ENCODE assay signal across 12 cellular contexts in the genomic region with DNA sequence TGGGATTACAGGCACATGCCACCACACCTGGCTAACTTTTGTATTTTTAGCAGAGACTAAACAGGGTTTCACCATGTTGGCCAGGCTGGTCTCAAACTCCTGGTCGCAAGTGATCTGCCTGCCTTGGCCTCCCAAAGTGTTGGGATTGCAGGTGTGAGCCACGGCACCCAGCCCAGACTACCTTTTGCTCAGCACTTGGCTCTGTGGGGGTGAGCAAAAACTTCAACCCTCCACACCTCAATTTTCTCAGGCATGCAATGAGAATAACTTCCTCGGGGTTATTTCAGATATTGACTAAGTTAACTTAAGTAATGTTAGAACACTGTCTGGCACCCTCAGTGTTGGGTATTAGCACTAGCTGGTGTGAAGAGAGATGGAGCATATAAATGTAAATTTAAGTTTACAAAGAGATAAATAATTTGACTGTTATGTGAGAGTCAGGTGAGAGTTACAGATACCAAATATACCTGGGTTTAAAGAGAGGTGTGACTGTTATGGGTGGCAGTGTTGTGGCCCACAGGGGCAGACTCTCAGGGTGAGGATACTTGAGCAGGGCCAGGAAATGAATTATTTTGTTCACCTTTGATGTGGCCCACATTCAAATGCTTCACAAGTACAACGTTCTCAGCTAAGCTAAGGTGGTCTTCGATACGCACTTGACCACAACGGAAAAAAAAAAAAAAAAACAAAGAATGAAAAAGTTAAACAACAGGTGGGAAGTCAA. TPM values are rescaled to one million over a fixed set of nuclear protein-coding genes. Genes with fewer than 3 reads are reported as not detected.
DNase-seq lines count a peak whose midpoint lies in the region; ATAC-seq and TF ChIP-seq lines count a peak whose summit lies in the region.
"Had no signal": no experiment of that assay in that cellular context is flagged by ENCODE, and none has a peak within 500 bp of the region (broad histone marks: within the 10 kb centered on the region; RNA-seq: fewer than 3 reads in every experiment).

No MANE protein-coding gene starts in this region.

- peak overlapping the region in 2 of 10 experiments; percentile 28 to 32; a peak in 1 of 20 replicates for H3K4me3 ChIP-seq in BLaER1 treated with 17β-estradiol and CSF1 and Interleukin-3, amounts not matched to agents 10 nM and 100 nM
- no peak overlapping the region for H3K4me3 ChIP-seq in A673 (ENCODE audit: low read depth, low read length, poor library complexity, severe bottlenecking)

- BruUV-seq in A673 (replicated peaks; lab: Mats Ljungman, UMichigan): no TSS peak

- H3K27ac ChIP-seq in BLaER1 treated with 17β-estradiol and CSF1 and Interleukin-3, amounts not matched to agents 10 nM and 100 nM: peak overlapping the region; percentile 11 to 84 (median 68); a peak in 19 of 22 replicates
- no peak overlapping the region for H3K27ac ChIP-seq in A673 (ENCODE audit: low read depth, low read length, poor library complexity, severe bottlenecking)

- H3K4me3 Mint-ChIP-seq in activated CD8-positive, alpha-beta T cell treated with anti-CD3 and anti-CD28 coated beads for 36 hours: peak overlapping the region; percentile 56

- CTCF ChIA-PET in activated CD8-positive, alpha-beta T cell treated with anti-CD3 and anti-CD28 coated beads for 36 hours (lab: Charles Lee): interaction anchor here (0.9 to 1.7 kb wide), 10 partner anchors 9 to 48 kb away, joined by 3 to 9 read pairs (median 4); a partner anchor contains a TSS
- CTCF ChIA-PET in A673 (lab: Charles Lee): no interaction called here

- no peaks in the 10 kb centered on the region for H4K20me1 ChIP-seq in BLaER1 treated with 17β-estradiol and CSF1 and Interleukin-3, amounts not matched to agents 10 nM and 100 nM

- peaks cover 19 to 70% (median 56%) of the 10 kb centered on the region in 10 experiments for H3K4me1 ChIP-seq in BLaER1 treated with 17β-estradiol and CSF1 and Interleukin-3, amounts not matched to agents 10 nM and 100 nM
- H3K4me1 ChIP-seq in A673 (ENCODE audit: insufficient read depth, low read length, poor library complexity, severe bottlenecking): no peaks in the 10 kb centered on the region

- H3K4me2 ChIP-seq in BLaER1 treated with 17β-estradiol and CSF1 and Interleukin-3, amounts not matched to agents 10 nM and 100 nM: peak overlapping the region; percentile 20 to 87 (median 74); a peak in 21 of 22 replicates

- no peak for TF ChIP-seq CTCF in activated CD8-positive, alpha-beta T cell treated with anti-CD3 and anti-CD28 coated beads for 36 hours (IDR thresholded peaks at IDR 0.05)
- no peak for TF ChIP-seq CTCF in A673 (conservative IDR thresholded peaks at IDR 0.05; ENCODE audit: low read depth, low read length)

- intact Hi-C loops in activated CD8-positive, alpha-beta T cell treated with anti-CD3 and anti-CD28 coated beads for 36 hours (cut with micrococcal nuclease): loop anchor here (1.0 kb wide), 2 partner anchors 7 to 28 kb away; no protein-coding TSS in a partner anchor
- intact Hi-C loops in A673 (cut with micrococcal nuclease; ENCODE audit: unreplicated experiment): no loop called here

- peaks cover 12% of the 10 kb centered on the region for H3K9me3 Mint-ChIP-seq in activated CD8-positive, alpha-beta T cell treated with anti-CD3 and anti-CD28 coated beads for 36 hours

- H3K4me1 Mint-ChIP-seq in activated CD8-positive, alpha-beta T cell treated with anti-CD3 and anti-CD28 coated beads for 36 hours (ENCODE audit: low read depth): peaks cover 80% of the 10 kb centered on the region

- H3K27me3 Mint-ChIP-seq in activated CD8-positive, alpha-beta T cell treated with anti-CD3 and anti-CD28 coated beads for 36 hours: no peaks in the 10 kb centered on the region

- H3K36me3 ChIP-seq in BLaER1 treated with 17β-estradiol and CSF1 and Interleukin-3, amounts not matched to agents 10 nM and 100 nM: no peaks in the 10 kb centered on the region
- no peaks in the 10 kb centered on the region for H3K36me3 ChIP-seq in A673 (ENCODE audit: insufficient read depth, low read length, poor library complexity, severe bottlenecking)

- H3K27ac Mint-ChIP-seq in activated CD8-positive, alpha-beta T cell treated with anti-CD3 and anti-CD28 coated beads for 36 hours: peak overlapping the region; percentile 94

- H3K27me3 ChIP-seq in BLaER1 treated with 17β-estradiol and CSF1 and Interleukin-3, amounts not matched to agents 10 nM and 100 nM: no peaks in the 10 kb centered on the region
- H3K27me3 ChIP-seq in A673 (replicated peaks; ENCODE audit: insufficient read depth, low read depth, low read length, poor library complexity): no peaks in the 10 kb centered on the region

- ATAC-seq in GM18909 (IDR thresholded peaks at IDR 0.05; ENCODE audit: poor library complexity, unreplicated experiment) (peak; percentile 22), HG03025 (IDR thresholded peaks at IDR 0.05; ENCODE audit: low FRiP score, unreplicated experiment) (peak; percentile 28), HG03108 (IDR thresholded peaks at IDR 0.05; ENCODE audit: unreplicated experiment) (no peak)
- ATAC-seq in activated CD8-positive, alpha-beta T cell treated with anti-CD3 and anti-CD28 coated beads for 36 hours: peak; percentile 66

- DNase-seq in activated CD8-positive, alpha-beta T cell treated with anti-CD3 and anti-CD28 coated beads for 36 hours: peak; percentile 55
- DNase-seq in A673 (ENCODE audit: low spot score) (no peak), AG20443 (ENCODE audit: low spot score) (no peak), NCI-H1092 treated with DMSO at 0.1 percent for 48 hours (lab: John Stamatoyannopoulos, UW) (no peak)
- DNase-seq: glutamatergic neuron, NCI-H345 had no signal

- H3K9ac ChIP-seq in BLaER1 treated with 17β-estradiol and CSF1 and Interleukin-3, amounts not matched to agents 10 nM and 100 nM: peak overlapping the region in 5 of 11 experiments; percentile 23 to 61 (median 37); a peak in 7 of 22 replicates

- peaks cover 0 to 10% (median 0%) of the 10 kb centered on the region in 11 experiments; a peak in 5 of 22 replicates for H3K9me3 ChIP-seq in BLaER1 treated with 17β-estradiol and CSF1 and Interleukin-3, amounts not matched to agents 10 nM and 100 nM (replicated peaks in 1 of 11)
- H3K9me3 ChIP-seq in A673 (ENCODE audit: low read depth, low read length, poor library complexity, severe bottlenecking): no peaks in the 10 kb centered on the region

- POLR2A ChIA-PET in activated CD8-positive, alpha-beta T cell treated with anti-CD3 and anti-CD28 coated beads for 36 hours (lab: Charles Lee): interaction anchor here (0.7 to 2.9 kb wide), 14 partner anchors 8 to 45 kb away, joined by 3 to 25 read pairs (median 4); a partner anchor contains a TSS
- POLR2A ChIA-PET in A673 (lab: Charles Lee; ENCODE audit: low non-redundant PET): no interaction called here

- H3K36me3 Mint-ChIP-seq in activated CD8-positive, alpha-beta T cell treated with anti-CD3 and anti-CD28 coated beads for 36 hours (ENCODE audit: low read depth): peaks cover 16% of the 10 kb centered on the region

RNA-seq across cellular contexts. Expression of a gene that starts 29.0 kb away (rescaled TPM):
- total RNA-seq in activated CD8-positive, alpha-beta T cell treated with anti-CD3 and anti-CD28 coated beads for 36 hours: 10 to 100 TPM; 40.5 to 45.3 TPM
- total RNA-seq in A673 (2021): 25.8 and 27.7 TPM in 2 replicates

RNA-seq across cellular contexts. Expression of a gene that starts 32.7 kb away (rescaled TPM):
- total RNA-seq in activated CD8-positive, alpha-beta T cell treated with anti-CD3 and anti-CD28 coated beads for 36 hours: 1 to 10 TPM; 1.4 to 2.2 TPM
- total RNA-seq in A673 (2021): not detected in 2 replicates
- total RNA-seq: HT1080, temporal lobe had no signal

RNA-seq across cellular contexts. Expression of a gene that starts 41.7 kb away (rescaled TPM):
- 100 to 1,000 TPM; 190 to 198 TPM for total RNA-seq in activated CD8-positive, alpha-beta T cell treated with anti-CD3 and anti-CD28 coated beads for 36 hours
- 90.7 and 95.6 TPM in 2 replicates for total RNA-seq in A673 (2021)
